17 cellular contexts compared by ENCODE assay signal in the genomic region with DNA sequence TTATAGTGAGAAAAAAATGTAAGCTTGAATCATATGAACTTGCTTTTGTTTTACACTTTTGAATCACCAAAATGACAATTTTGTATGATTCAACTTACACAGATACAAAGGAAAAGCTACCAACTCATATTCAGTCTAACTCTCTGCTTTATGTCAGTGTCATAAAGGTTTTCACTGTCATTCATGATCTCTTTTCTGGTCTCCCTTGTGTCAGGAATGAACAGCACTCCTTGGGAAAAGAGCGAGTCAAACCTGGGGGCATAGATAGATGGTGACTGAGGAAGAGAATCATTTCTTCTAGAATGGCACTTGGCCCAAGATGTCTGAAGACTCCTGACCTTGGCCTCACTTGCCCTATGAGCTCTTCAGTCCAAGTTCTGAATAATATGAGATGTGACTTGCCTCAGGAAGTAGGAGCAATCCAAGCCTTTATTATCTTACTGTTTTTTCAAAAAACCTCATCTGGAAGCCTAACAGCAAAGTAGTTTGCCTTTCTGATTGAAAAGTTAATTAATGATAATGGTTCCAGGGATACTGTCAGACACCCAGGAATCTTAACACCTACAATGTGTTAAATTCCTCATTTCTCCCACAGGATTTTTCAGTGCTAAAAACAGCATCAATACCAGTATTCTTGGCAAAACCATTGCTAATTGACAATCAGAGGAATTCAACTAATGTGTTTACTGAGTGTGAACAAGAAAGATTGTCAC.
DNase-seq lines count a peak whose midpoint lies in the region; ATAC-seq and TF ChIP-seq lines count a peak whose summit lies in the region.
"Had no signal": no experiment of that assay in that cellular context is flagged by ENCODE, and none has a peak within 500 bp of the region (broad histone marks: within the 10 kb centered on the region; RNA-seq: fewer than 3 reads in every experiment).

No MANE protein-coding gene starts in this region.

- peak; percentile 11 for TF ChIP-seq EP300 in neural cell (conservative IDR thresholded peaks at IDR 0.05; ENCODE audit: poor library complexity, severe bottlenecking)

- no peak overlapping the region for H2AFZ ChIP-seq in neural cell (ENCODE audit: low read depth, low read length)

- H3K9me3 ChIP-seq in cardiac muscle cell (ENCODE audit: low read depth), result no peaks in the 10 kb centered on the region
- no peaks in the 10 kb centered on the region for H3K9me3 ChIP-seq in neural cell (ENCODE audit: low read length)

- H3K36me3 ChIP-seq in cardiac muscle cell (no peaks in the 10 kb centered on the region), neural cell (ENCODE audit: insufficient read depth, low read length) (no peaks in the 10 kb centered on the region)

- no peaks in the 10 kb centered on the region for H3F3A ChIP-seq in neural cell (ENCODE audit: insufficient read depth, low read length, poor library complexity, severe bottlenecking)

- peaks cover 3% of the 10 kb centered on the region for H3K27me3 Mint-ChIP-seq in brain
- H3K27me3 Mint-ChIP-seq in natural killer cell treated with Interleukin-12 subunit alpha and Interleukin-12 subunit beta and Interleukin-15 and Interleukin-18, amount 100 ng/mL, for 72 hours, result no peaks in the 10 kb centered on the region
- H3K27me3 Mint-ChIP-seq: IgD-negative memory B cell had no signal

- peak overlapping the region in 4 of 5 experiments; percentile 57 to 83 (median 79) for H3K27ac Mint-ChIP-seq in brain
- H3K27ac Mint-ChIP-seq in natural killer cell treated with Interleukin-12 subunit alpha and Interleukin-12 subunit beta and Interleukin-15 and Interleukin-18, amount 100 ng/mL, for 72 hours, result no peak overlapping the region
- H3K27ac Mint-ChIP-seq: IgD-negative memory B cell had no signal

- H3K9me2 ChIP-seq in neural cell (ENCODE audit: insufficient read depth, low read length), result no peaks in the 10 kb centered on the region

- no peak for TF ChIP-seq RAD21 in neural cell (conservative IDR thresholded peaks at IDR 0.05)

- no peak overlapping the region for H3K4me3 ChIP-seq in cardiac muscle cell
- peak overlapping the region; percentile 1 for H3K4me3 ChIP-seq in neural cell (ENCODE audit: low read length)

- no peaks in the 10 kb centered on the region for H3K79me2 ChIP-seq in neural cell (replicated peaks; ENCODE audit: insufficient read depth, low read length)

- no peak for ATAC-seq in natural killer cell treated with Interleukin-12 subunit alpha and Interleukin-12 subunit beta and Interleukin-15 and Interleukin-18, amount 100 ng/mL, for 72 hours
- no peak for ATAC-seq in HG02870 (IDR thresholded peaks at IDR 0.05; ENCODE audit: unreplicated experiment)

- H3K9ac ChIP-seq in neural cell (ENCODE audit: low read length), result no peak overlapping the region

- H3K4me3 Mint-ChIP-seq in brain, result no peak overlapping the region
- H3K4me3 Mint-ChIP-seq in natural killer cell treated with Interleukin-12 subunit alpha and Interleukin-12 subunit beta and Interleukin-15 and Interleukin-18, amount 100 ng/mL, for 72 hours, result no peak overlapping the region
- H3K4me3 Mint-ChIP-seq: IgD-negative memory B cell had no signal

- DNase-seq in DMS114 treated with DMSO at 0.1 percent for 48 hours (lab: John Stamatoyannopoulos, UW; ENCODE audit: unreplicated experiment) (peak; percentile 80), cardiac muscle cell (ENCODE audit: low read depth in 1 of 2, low spot score in 1 of 2) (no peak), NCI-H2171 (lab: John Stamatoyannopoulos, UW) (no peak), medulla oblongata (ENCODE audit: extremely low spot score) (no peak)
- no peak for DNase-seq in natural killer cell treated with Interleukin-12 subunit alpha and Interleukin-12 subunit beta and Interleukin-15 and Interleukin-18, amount 100 ng/mL, for 72 hours (ENCODE audit: low spot score)
- DNase-seq: DMS153, EL, MV-4-11, NCI-H1417 treated with DMSO at 0.1 percent for 48 hours, NCI-H2029, NCI-H524 had no signal

- peaks cover 24% of the 10 kb centered on the region for H3K4me1 Mint-ChIP-seq in brain
- peaks cover 0 to 4% of the 10 kb centered on the region in 2 donors for H3K4me1 Mint-ChIP-seq in natural killer cell treated with Interleukin-12 subunit alpha and Interleukin-12 subunit beta and Interleukin-15 and Interleukin-18, amount 100 ng/mL, for 72 hours (ENCODE audit: low read depth in 2 of 2)
- H3K4me1 Mint-ChIP-seq: IgD-negative memory B cell had no signal

- H3K4me1 ChIP-seq in cardiac muscle cell (ENCODE audit: low read depth), result peaks cover 26% of the 10 kb centered on the region

- H4K20me1 ChIP-seq in neural cell (ENCODE audit: insufficient read depth), result no peaks in the 10 kb centered on the region

- no peaks in the 10 kb centered on the region for H3K9me3 Mint-ChIP-seq in brain
- H3K9me3 Mint-ChIP-seq in natural killer cell treated with Interleukin-12 subunit alpha and Interleukin-12 subunit beta and Interleukin-15 and Interleukin-18, amount 100 ng/mL, for 72 hours, result peaks cover 9% of the 10 kb centered on the region

- H3K27me3 ChIP-seq in cardiac muscle cell (no peaks in the 10 kb centered on the region), neural cell (ENCODE audit: insufficient read depth, low read depth, low read length) (no peaks in the 10 kb centered on the region)

- no peaks in the 10 kb centered on the region for H3K36me3 Mint-ChIP-seq in brain
- H3K36me3 Mint-ChIP-seq in natural killer cell treated with Interleukin-12 subunit alpha and Interleukin-12 subunit beta and Interleukin-15 and Interleukin-18, amount 100 ng/mL, for 72 hours, result no peaks in the 10 kb centered on the region
- H3K36me3 Mint-ChIP-seq: IgD-negative memory B cell had no signal

- no peak overlapping the region for H3K4me2 ChIP-seq in neural cell (ENCODE audit: low read length)

- TF ChIP-seq CTCF in brain (conservative IDR thresholded peaks at IDR 0.05), result no peak
- no peak for TF ChIP-seq CTCF in cardiac muscle cell (IDR thresholded peaks at IDR 0.05; ENCODE audit: low read depth, low read length)
- no peak for TF ChIP-seq CTCF in neural cell (IDR thresholded peaks at IDR 0.05; ENCODE audit: poor library complexity, severe bottlenecking)

- peak overlapping the region; percentile 51 for H3K27ac ChIP-seq in cardiac muscle cell
- H3K27ac ChIP-seq in neural cell (ENCODE audit: low read length), result peak overlapping the region; percentile 16
- H3K27ac ChIP-seq: C4-2B, RWPE1 had no signal

TF ChIP-seq in neural cell, 6 proteins besides CTCF, POLR2A, EP300 and RAD21:
- TF ChIP-seq, protein P1, sequence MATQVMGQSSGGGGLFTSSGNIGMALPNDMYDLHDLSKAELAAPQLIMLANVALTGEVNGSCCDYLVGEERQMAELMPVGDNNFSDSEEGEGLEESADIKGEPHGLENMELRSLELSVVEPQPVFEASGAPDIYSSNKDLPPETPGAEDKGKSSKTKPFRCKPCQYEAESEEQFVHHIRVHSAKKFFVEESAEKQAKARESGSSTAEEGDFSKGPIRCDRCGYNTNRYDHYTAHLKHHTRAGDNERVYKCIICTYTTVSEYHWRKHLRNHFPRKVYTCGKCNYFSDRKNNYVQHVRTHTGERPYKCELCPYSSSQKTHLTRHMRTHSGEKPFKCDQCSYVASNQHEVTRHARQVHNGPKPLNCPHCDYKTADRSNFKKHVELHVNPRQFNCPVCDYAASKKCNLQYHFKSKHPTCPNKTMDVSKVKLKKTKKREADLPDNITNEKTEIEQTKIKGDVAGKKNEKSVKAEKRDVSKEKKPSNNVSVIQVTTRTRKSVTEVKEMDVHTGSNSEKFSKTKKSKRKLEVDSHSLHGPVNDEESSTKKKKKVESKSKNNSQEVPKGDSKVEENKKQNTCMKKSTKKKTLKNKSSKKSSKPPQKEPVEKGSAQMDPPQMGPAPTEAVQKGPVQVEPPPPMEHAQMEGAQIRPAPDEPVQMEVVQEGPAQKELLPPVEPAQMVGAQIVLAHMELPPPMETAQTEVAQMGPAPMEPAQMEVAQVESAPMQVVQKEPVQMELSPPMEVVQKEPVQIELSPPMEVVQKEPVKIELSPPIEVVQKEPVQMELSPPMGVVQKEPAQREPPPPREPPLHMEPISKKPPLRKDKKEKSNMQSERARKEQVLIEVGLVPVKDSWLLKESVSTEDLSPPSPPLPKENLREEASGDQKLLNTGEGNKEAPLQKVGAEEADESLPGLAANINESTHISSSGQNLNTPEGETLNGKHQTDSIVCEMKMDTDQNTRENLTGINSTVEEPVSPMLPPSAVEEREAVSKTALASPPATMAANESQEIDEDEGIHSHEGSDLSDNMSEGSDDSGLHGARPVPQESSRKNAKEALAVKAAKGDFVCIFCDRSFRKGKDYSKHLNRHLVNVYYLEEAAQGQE (IDR thresholded peaks at IDR 0.05; ENCODE audit: borderline replicate concordance), result peak; percentile 79
- TF ChIP-seq EZH2 (IDR thresholded peaks at IDR 0.05; ENCODE audit: borderline replicate concordance, insufficient read depth, low read length, poor library complexity, severe bottlenecking) (no peak), TAF1 (IDR thresholded peaks at IDR 0.05; ENCODE audit: low read depth) (no peak), SMC3 (conservative IDR thresholded peaks at IDR 0.05; ENCODE audit: poor library complexity) (no peak), POLR2AphosphoS5 (IDR thresholded peaks at IDR 0.05) (no peak)

Comparison
In these comparisons a context has a peak if more than half of its experiments do, and no peak if none do; other contexts are left out.
1. H3K27ac Mint-ChIP-seq: peak in brain (4 of 5); none in natural killer cell treated with Interleukin-12 subunit alpha and Interleukin-12 subunit beta and Interleukin-15 and Interleukin-18, amount 100 ng/mL, for 72 hours (0 of 2).